In the genomic region with DNA sequence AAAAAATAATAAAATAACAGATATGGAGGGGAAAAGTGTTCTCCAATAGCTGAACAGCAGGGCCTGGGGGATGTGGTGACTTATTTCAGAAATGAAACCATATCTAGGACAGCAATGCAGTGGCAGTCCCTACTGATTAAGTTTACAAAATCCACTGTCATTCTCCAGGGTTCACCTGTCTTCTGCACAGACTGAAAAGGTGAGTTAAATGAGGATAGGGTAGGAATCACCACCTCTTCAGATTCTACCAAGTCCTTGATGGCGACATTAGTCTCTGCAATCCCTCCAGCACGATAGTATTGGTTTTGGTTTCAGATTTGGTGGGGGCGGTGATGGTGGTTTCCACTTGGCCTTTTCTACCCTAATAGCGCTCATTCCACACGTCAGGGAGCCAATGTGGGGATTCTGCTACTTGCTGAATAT, we compare ENCODE assay signal across 13 cellular contexts. TPM values are rescaled to one million over a fixed set of nuclear protein-coding genes. Genes with fewer than 3 reads are reported as not detected.
A peak's percentile ranks its signal among the peaks of the same experiment; 100 is the strongest.
DNase-seq lines count a peak whose midpoint lies in the region; ATAC-seq and TF ChIP-seq lines count a peak whose summit lies in the region.
"Had no signal": no experiment of that assay in that cellular context is flagged by ENCODE, and none has a peak within 500 bp of the region (broad histone marks: within the 10 kb centered on the region; RNA-seq: fewer than 3 reads in every experiment).

No MANE protein-coding gene starts in this region.

- peak; percentile 22 to 30 for DNase-seq in stimulated activated CD4-positive, alpha-beta T cell treated with anti-CD3 and anti-CD28 coated beads, Interleukin-2, amount 100 ng/mL, for 24 hours
- DNase-seq in stimulated activated CD4-positive, alpha-beta T cell treated with anti-CD3 and anti-CD28 coated beads, Interleukin-4, amount 100 ng/mL, for 4 hours, result no peak
- DNase-seq in MM.1S, result peak; percentile 80
- peak; percentile 45 for DNase-seq in stimulated activated naive CD8-positive, alpha-beta T cell treated with anti-CD3 and anti-CD28 coated beads, Interleukin-15, Interleukin-2, amounts not matched to agents 100 U/mL and 50 U/mL, for 24 hours
- DNase-seq in adrenal gland, result no peak
- DNase-seq in Calu3, result no peak
- DNase-seq in H9, result no peak
- DNase-seq: dorsolateral prefrontal cortex, NCI-H524 treated with DMSO at 0.1 percent for 48 hours, retina, trophoblast cell had no signal

- 83 to 95% (median 88%) methylated on average over 5 of the region's 5 CpGs for WGBS in adrenal gland, 4 donors
- no CpG with 5 or more reads among the region's 5 CpGs for WGBS in H9 (ENCODE audit: extremely low coverage, insufficient read length, low lambda C conversion rate)

- H4K91ac ChIP-seq in H9 (ENCODE audit: insufficient read length, low read depth, low read length), result no peak overlapping the region

- H3K27ac ChIP-seq in MM.1S (ENCODE audit: low read length), result peak overlapping the region; percentile 47; the same call in 1 of the 2 replicates
- no peak overlapping the region for H3K27ac ChIP-seq in adrenal gland
- H3K27ac ChIP-seq in H9 (ENCODE audit: insufficient read length, low read depth, low read length), result no peak overlapping the region
- H3K27ac ChIP-seq: dorsolateral prefrontal cortex had no signal

- H2AK5ac ChIP-seq in H9 (ENCODE audit: insufficient read length, low read length), result no peak overlapping the region

- no peak overlapping the region for H3K4ac ChIP-seq in H9 (ENCODE audit: low read depth, low read length)

- H3K27ac Mint-ChIP-seq in Calu3 (ENCODE audit: unreplicated experiment) (no peak overlapping the region), H9 (no peak overlapping the region)

- H2BK20ac ChIP-seq in H9 (ENCODE audit: low read depth, low read length, poor library complexity, severe bottlenecking), result no peak overlapping the region

- no peak overlapping the region for H4K8ac ChIP-seq in H9 (replicated peaks; ENCODE audit: insufficient read length, low read depth, low read length)

- H3K18ac ChIP-seq in H9 (ENCODE audit: insufficient read length, low read depth, low read length), result no peak overlapping the region

- no TSS peak for BruUV-seq in Calu3 (replicated peaks; lab: Mats Ljungman, UMichigan)

- no peaks in the 10 kb centered on the region for H3K27me3 ChIP-seq in MM.1S (replicated peaks; ENCODE audit: insufficient read depth, low read length)
- no peaks in the 10 kb centered on the region for H3K27me3 ChIP-seq in adrenal gland
- no peaks in the 10 kb centered on the region for H3K27me3 ChIP-seq in H9 (ENCODE audit: insufficient read depth, low read length)

- no peak for TF ChIP-seq POLR2A in adrenal gland (IDR thresholded peaks at IDR 0.05)

- H2AFZ ChIP-seq in MM.1S (ENCODE audit: low read length), result peak overlapping the region; percentile 70; the same call in 1 of the 2 replicates
- no peak overlapping the region for H2AFZ ChIP-seq in H9 (ENCODE audit: low read length)

- H3K9ac ChIP-seq in MM.1S (ENCODE audit: low read length), result no peak overlapping the region; the same call in 1 of the 2 replicates
- no peak overlapping the region for H3K9ac ChIP-seq in H9 (ENCODE audit: extremely low read depth, insufficient read length, low read length)

- no peak overlapping the region for H2BK5ac ChIP-seq in H9 (ENCODE audit: insufficient read length, low read length)

- H2BK15ac ChIP-seq in H9 (ENCODE audit: low read depth, low read length), result no peak overlapping the region

- H4K20me1 ChIP-seq in MM.1S (ENCODE audit: insufficient read depth, low read length) (no peaks in the 10 kb centered on the region), H9 (ENCODE audit: control insufficient read depth, insufficient read depth, insufficient read length) (no peaks in the 10 kb centered on the region)

- no peaks in the 10 kb centered on the region for H3K79me2 ChIP-seq in MM.1S (ENCODE audit: low read length)
- H3K79me2 ChIP-seq in H9 (ENCODE audit: insufficient read depth, low read length), result no peaks in the 10 kb centered on the region

- H3K4me2 ChIP-seq in MM.1S (ENCODE audit: low read depth, low read length), result peak overlapping the region; percentile 72
- H3K4me2 ChIP-seq in H9 (ENCODE audit: insufficient read depth, insufficient read length, low read length), result no peak overlapping the region

- H3K56ac ChIP-seq in H9 (ENCODE audit: insufficient read length, low read depth, low read length), result no peak overlapping the region

- H3K23ac ChIP-seq in H9 (ENCODE audit: insufficient read length, low read depth, low read length), result no peak overlapping the region

- H3T11ph ChIP-seq in H9 (ENCODE audit: low read length), result no peak overlapping the region

- H3K36me3 Mint-ChIP-seq in Calu3 (ENCODE audit: insufficient read depth, unreplicated experiment), result no peaks in the 10 kb centered on the region
- H3K36me3 Mint-ChIP-seq in H9 (ENCODE audit: insufficient read depth in 1 of 3, low read depth in 3 of 3), result no peaks in the 10 kb centered on the region

- H3K27me3 Mint-ChIP-seq in Calu3 (ENCODE audit: unreplicated experiment) (no peaks in the 10 kb centered on the region), H9 (ENCODE audit: low read depth) (no peaks in the 10 kb centered on the region; the same call in none of the 2 replicates)

- no peaks in the 10 kb centered on the region for H3K9me3 Mint-ChIP-seq in Calu3 (ENCODE audit: low read depth, unreplicated experiment)
- H3K9me3 Mint-ChIP-seq in H9, result no peaks in the 10 kb centered on the region

- H2BK12ac ChIP-seq in H9 (ENCODE audit: insufficient read length, low read depth, low read length), result no peak overlapping the region

- no peak overlapping the region for H3K4me3 Mint-ChIP-seq in Calu3 (ENCODE audit: low read depth, unreplicated experiment)
- H3K4me3 Mint-ChIP-seq in H9, result no peak overlapping the region

- H3F3A ChIP-seq in MM.1S (ENCODE audit: insufficient read depth, low read length), result no peaks in the 10 kb centered on the region

- peak; percentile 94 for ATAC-seq in HG02759 (IDR thresholded peaks at IDR 0.05; ENCODE audit: unreplicated experiment)
- peak; percentile 84 for ATAC-seq in stimulated activated naive CD8-positive, alpha-beta T cell treated with anti-CD3 and anti-CD28 coated beads, Interleukin-15, Interleukin-2, amounts not matched to agents 100 U/mL and 50 U/mL, for 24 hours

- intact Hi-C loops in adrenal gland (cut with DNase I) (no loop called here), Calu3 (cut with micrococcal nuclease; ENCODE audit: unreplicated experiment) (no loop called here)

- CTCF ChIA-PET in Calu3 (lab: Charles Lee), result no interaction called here

- H4K5ac ChIP-seq in H9 (ENCODE audit: insufficient read length, low read depth, low read length), result no peak overlapping the region

- H3K9me3 ChIP-seq in MM.1S (replicated peaks; ENCODE audit: insufficient read depth, low read length) (no peaks in the 10 kb centered on the region), adrenal gland (replicated peaks in 1 of 3) (no peaks in the 10 kb centered on the region), H9 (ENCODE audit: control insufficient read depth, low read depth, low read length) (no peaks in the 10 kb centered on the region)

- H3K79me1 ChIP-seq in H9 (ENCODE audit: insufficient read depth, low read depth, low read length, poor library complexity, severe bottlenecking), result no peaks in the 10 kb centered on the region

- peak overlapping the region; percentile 52 for H3K4me3 ChIP-seq in MM.1S (ENCODE audit: low read length)
- H3K4me3 ChIP-seq in adrenal gland, result no peak overlapping the region
- H3K4me3 ChIP-seq: dorsolateral prefrontal cortex had no signal

- no peak overlapping the region for H3K14ac ChIP-seq in H9 (ENCODE audit: insufficient read depth, low read length)

- peaks cover 4% of the 10 kb centered on the region; the same call in 1 of the 2 replicates for H3K4me1 ChIP-seq in MM.1S (ENCODE audit: low read length)
- H3K4me1 ChIP-seq in adrenal gland (replicated peaks in 1 of 2), result no peaks in the 10 kb centered on the region
- H3K4me1 ChIP-seq in H9 (ENCODE audit: insufficient read depth, low read length), result no peaks in the 10 kb centered on the region

- TF ChIP-seq CTCF in MM.1S (IDR thresholded peaks at IDR 0.05; ENCODE audit: low read length) (no peak), adrenal gland (IDR thresholded peaks at IDR 0.05) (no peak), Calu3 (IDR thresholded peaks at IDR 0.05; ENCODE audit: unreplicated experiment) (no peak), H9 (conservative IDR thresholded peaks at IDR 0.05) (no peak)

- H3K4me1 Mint-ChIP-seq in Calu3 (ENCODE audit: low read depth, unreplicated experiment) (no peaks in the 10 kb centered on the region), H9 (no peaks in the 10 kb centered on the region)

- H2BK120ac ChIP-seq in H9 (ENCODE audit: low read depth, low read length, poor library complexity, severe bottlenecking), result no peak overlapping the region

- H3K9me2 ChIP-seq in MM.1S (replicated peaks; ENCODE audit: insufficient read depth, low read length), result no peaks in the 10 kb centered on the region

- H3K23me2 ChIP-seq in H9 (ENCODE audit: insufficient read length, low read depth, low read length, poor library complexity, severe bottlenecking), result no peaks in the 10 kb centered on the region

- H3K36me3 ChIP-seq in MM.1S (replicated peaks; ENCODE audit: insufficient read depth, low read length) (no peaks in the 10 kb centered on the region), adrenal gland (replicated peaks in 1 of 2) (no peaks in the 10 kb centered on the region)

RNA-seq across cellular contexts. Expression of a gene that starts 32.3 kb away (rescaled TPM):
- total RNA-seq in adrenal gland, result 100 to 1,000 TPM; 376 to 782 (median 641) TPM
- polyA plus RNA-seq in adrenal gland, result 1,000 to 10,000 TPM in 2 of 3 donors, 100 to 1,000 TPM in 1; 718 to 1,386 (median 1,014) TPM
- 1,708 and 1,863 TPM in 2 replicates for total RNA-seq in Calu3 (2022)
- 3,020 and 3,122 TPM in 2 replicates for total RNA-seq in H9 (2021)

RNA-seq across cellular contexts. Expression of a gene that starts 46.3 kb away (rescaled TPM):
- total RNA-seq in adrenal gland, result not detected
- not detected for polyA plus RNA-seq in adrenal gland
- 6.0 and 6.5 TPM in 2 replicates for total RNA-seq in Calu3 (2022)
- not detected in 2 replicates for total RNA-seq in H9 (2021)
- total RNA-seq: dorsolateral prefrontal cortex had no signal
- polyA plus RNA-seq: BJ had no signal

Comparison
In these comparisons a context has a peak if more than half of its experiments do, and no peak if none do; other contexts are left out.
1. DNase-seq: peak in stimulated activated CD4-positive, alpha-beta T cell treated with anti-CD3 and anti-CD28 coated beads, Interleukin-2, amount 100 ng/mL, for 24 hours (2 of 2), MM.1S (single experiment) and stimulated activated naive CD8-positive, alpha-beta T cell treated with anti-CD3 and anti-CD28 coated beads, Interleukin-15, Interleukin-2, amounts not matched to agents 100 U/mL and 50 U/mL, for 24 hours (single experiment); none in stimulated activated CD4-positive, alpha-beta T cell treated with anti-CD3 and anti-CD28 coated beads, Interleukin-4, amount 100 ng/mL, for 4 hours (0 of 2), adrenal gland (0 of 7), Calu3 (single experiment) and H9 (single experiment).